Comparison of ENCODE assay signal across 11 cellular contexts in genomic region chr13:75327132-75327505, GRCh38.
DNase-seq lines count a peak whose midpoint lies in the region; ATAC-seq lines count a peak whose summit lies in the region.
"Had no signal": no experiment of that assay in that cellular context is flagged by ENCODE, and none has a peak within 500 bp of the region (broad histone marks: within the 10 kb centered on the region; RNA-seq: fewer than 3 reads in every experiment).

No MANE protein-coding gene starts in this region.

- H3K4me3 ChIP-seq in subcutaneous abdominal adipose tissue (ENCODE audit: low read depth in 1 of 5, low read length in 5 of 5), result no peak overlapping the region
- H3K4me3 ChIP-seq: lung had no signal

- H3K4me1 ChIP-seq in subcutaneous abdominal adipose tissue (ENCODE audit: control insufficient read depth in 5 of 5, insufficient read depth in 5 of 5, low read length in 5 of 5), result peaks cover 2 to 36% (median 24%) of the 10 kb centered on the region in 5 donors

- peaks cover 38% of the 10 kb centered on the region for H3K4me1 Mint-ChIP-seq in activated naive CD4-positive, alpha-beta T cell treated with anti-CD3 and anti-CD28 coated beads, Interleukin-2, amount 10 ng/mL, durations not matched to agents 7 days and 5 days

- no peaks in the 10 kb centered on the region for H3K9me3 Mint-ChIP-seq in activated naive CD4-positive, alpha-beta T cell treated with anti-CD3 and anti-CD28 coated beads, Interleukin-2, amount 10 ng/mL, durations not matched to agents 7 days and 5 days
- H3K9me3 Mint-ChIP-seq: HFFc6 had no signal

- peaks cover 7% of the 10 kb centered on the region for H3K36me3 Mint-ChIP-seq in activated naive CD4-positive, alpha-beta T cell treated with anti-CD3 and anti-CD28 coated beads, Interleukin-2, amount 10 ng/mL, durations not matched to agents 7 days and 5 days

- H3K27ac Mint-ChIP-seq in activated naive CD4-positive, alpha-beta T cell treated with anti-CD3 and anti-CD28 coated beads, Interleukin-2, amount 10 ng/mL, durations not matched to agents 7 days and 5 days, result peak overlapping the region; percentile 97
- H3K27ac Mint-ChIP-seq: HFFc6 had no signal

- H3K9me3 ChIP-seq in subcutaneous abdominal adipose tissue (ENCODE audit: control insufficient read depth in 5 of 5, low read length in 5 of 5), result no peaks in the 10 kb centered on the region
- H3K9me3 ChIP-seq: gastroesophageal sphincter had no signal

- peak overlapping the region; percentile 8 for H3K27ac ChIP-seq in subcutaneous abdominal adipose tissue (ENCODE audit: low read depth, low read length)

- H3K27me3 ChIP-seq in subcutaneous abdominal adipose tissue (ENCODE audit: control insufficient read depth in 5 of 5, insufficient read depth in 4 of 5, low read length in 5 of 5), result no peaks in the 10 kb centered on the region
- H3K27me3 ChIP-seq: gastroesophageal sphincter had no signal

- H3K27me3 Mint-ChIP-seq in activated naive CD4-positive, alpha-beta T cell treated with anti-CD3 and anti-CD28 coated beads, Interleukin-2, amount 10 ng/mL, durations not matched to agents 7 days and 5 days, result no peaks in the 10 kb centered on the region

- DNase-seq in activated naive CD4-positive, alpha-beta T cell treated with anti-CD3 and anti-CD28 coated beads, Interleukin-2, amount 10 ng/mL, durations not matched to agents 7 days and 5 days, result no peak
- no peak for DNase-seq in activated naive CD4-positive, alpha-beta T cell (lab: John Stamatoyannopoulos, UW)
- peak; percentile 46 for DNase-seq in central memory CD4-positive, alpha-beta T cell
- no peak for DNase-seq in NAMALWA (ENCODE audit: low spot score)
- no peak for DNase-seq in Kasumi-1 (lab: John Stamatoyannopoulos, UW)
- DNase-seq in CD1c-positive myeloid dendritic cell (ENCODE audit: extremely low spot score), result no peak
- DNase-seq: HFFc6 had no signal

- H3K36me3 ChIP-seq in subcutaneous abdominal adipose tissue (ENCODE audit: control insufficient read depth in 5 of 5, insufficient read depth in 5 of 5, low read length in 5 of 5), result peaks cover 4 to 9% (median 5%) of the 10 kb centered on the region in 5 donors

- H3K9ac ChIP-seq in subcutaneous abdominal adipose tissue (ENCODE audit: low read length in 5 of 5), result no peak overlapping the region

- peak overlapping the region; percentile 78 for H3K4me3 Mint-ChIP-seq in activated naive CD4-positive, alpha-beta T cell treated with anti-CD3 and anti-CD28 coated beads, Interleukin-2, amount 10 ng/mL, durations not matched to agents 7 days and 5 days
- H3K4me3 Mint-ChIP-seq: HFFc6 had no signal

- ATAC-seq in HG03457 (IDR thresholded peaks at IDR 0.05; ENCODE audit: unreplicated experiment), result peak; percentile 7
- ATAC-seq: gastroesophageal sphincter had no signal

- CTCF ChIA-PET in activated naive CD4-positive, alpha-beta T cell treated with anti-CD3 and anti-CD28 coated beads, Interleukin-2, amount 10 ng/mL, durations not matched to agents 7 days and 5 days (lab: Charles Lee), result interaction anchor here (1.3 to 3.3 kb wide), 6 partner anchors 10 to 155 kb away, joined by 3 to 17 read pairs (median 5); partner anchors contain the start of gene TBC1D4
